Comparison of ENCODE assay signal across 24 cellular contexts in the genomic region with DNA sequence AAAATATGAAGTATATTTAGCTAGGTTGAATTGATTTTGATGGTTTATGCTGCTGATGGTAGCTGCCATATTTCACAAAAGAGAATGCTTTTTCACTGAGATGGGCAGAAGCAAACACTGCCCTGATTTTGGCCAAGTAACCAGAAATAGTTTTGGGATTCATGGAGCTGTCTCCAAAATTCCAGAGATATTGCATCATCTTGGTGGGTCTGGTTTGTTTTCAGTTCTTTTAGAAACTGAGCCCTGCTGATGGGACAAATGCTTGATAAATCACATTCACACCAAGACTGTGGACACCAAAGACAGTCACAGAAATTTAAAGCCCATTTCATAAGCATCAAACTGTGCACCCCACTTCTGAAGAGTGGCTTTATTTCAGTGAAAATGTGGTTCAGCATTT.
DNase-seq lines count a peak whose midpoint lies in the region; ATAC-seq and TF ChIP-seq lines count a peak whose summit lies in the region.
"Had no signal": no experiment of that assay in that cellular context is flagged by ENCODE, and none has a peak within 500 bp of the region (broad histone marks: within the 10 kb centered on the region; RNA-seq: fewer than 3 reads in every experiment).

No MANE protein-coding gene starts in this region.

- no peak overlapping the region for H3K4me2 ChIP-seq in mesendoderm (ENCODE audit: low read length)

- H3K27ac ChIP-seq in mesendoderm (ENCODE audit: low read depth, low read length), result no peak overlapping the region
- H3K27ac ChIP-seq: RWPE1, thoracic aorta had no signal

- H3K36me3 ChIP-seq in mesendoderm (ENCODE audit: control insufficient read depth, insufficient read depth, low read length), result no peaks in the 10 kb centered on the region
- H3K36me3 ChIP-seq: HAP-1, thoracic aorta had no signal

- no peak overlapping the region for H2BK120ac ChIP-seq in mesendoderm (ENCODE audit: low read depth, low read length)

- H3K56ac ChIP-seq in mesendoderm (ENCODE audit: low read length), result no peak overlapping the region

- no peak overlapping the region for H3K9ac ChIP-seq in mesendoderm (ENCODE audit: low read length)

- H4K8ac ChIP-seq in mesendoderm (ENCODE audit: low read depth, low read length), result no peak overlapping the region

- H3K27me3 Mint-ChIP-seq in activated T-cell treated with anti-CD3 and anti-CD28 coated beads, Interleukin-2, amount 50 U/mL, for 4 hours (ENCODE audit: low read depth), result no peaks in the 10 kb centered on the region
- H3K27me3 Mint-ChIP-seq: activated CD8-positive, alpha-beta memory T cell treated with anti-CD3 and anti-CD28 coated beads, Interleukin-2, amount 10 ng/mL, durations not matched to agents 7 days and 5 days; activated naive CD8-positive, alpha-beta T cell treated with anti-CD3 and anti-CD28 coated beads for 36 hours; activated T-helper 17 cell treated with anti-CD3 and anti-CD28 coated beads, Interleukin-2, amount 50 U/mL, for 72 hours; CD4-positive, alpha-beta T cell; stimulated activated naive B cell treated with anti-CD40 and anti-IgM and Interleukin-4, amounts not matched to agents 10 μg/mL and 1 μg/mL and 100 μg/mL, for 72 hours had no signal

- no peak overlapping the region for H2AK5ac ChIP-seq in mesendoderm (ENCODE audit: low read length)

- no peak overlapping the region for H3K4ac ChIP-seq in mesendoderm (ENCODE audit: low read depth, low read length)

- no peak overlapping the region for H3K18ac ChIP-seq in mesendoderm (ENCODE audit: low read length)

- H3K23ac ChIP-seq in mesendoderm (ENCODE audit: low read length), result no peak overlapping the region

- DNase-seq in AG08396 (ENCODE audit: low spot score) (peak; percentile 28), NCI-H226 (peak; percentile 42), cardiac fibroblast (ENCODE audit: low read depth in 2 of 2) (peak; percentile 41 to 65), mesendoderm (peak; percentile 39), 8988T (no peak), posterior cingulate gyrus (no peak)
- DNase-seq in activated CD4-positive, alpha-beta T cell treated with anti-CD3 and anti-CD28 coated beads, Interleukin-2, amount 50 U/mL, for 1 hour, result no peak
- no peak for DNase-seq in activated T-cell treated with anti-CD3 and anti-CD28 coated beads, Interleukin-2, amount 50 U/mL, for 4 hours
- DNase-seq: activated CD4-positive, alpha-beta T cell treated with anti-CD3 and anti-CD28 coated beads for 4 hours; activated CD8-positive, alpha-beta memory T cell treated with anti-CD3 and anti-CD28 coated beads, Interleukin-2, amount 10 ng/mL, durations not matched to agents 7 days and 5 days; activated naive CD8-positive, alpha-beta T cell treated with anti-CD3 and anti-CD28 coated beads for 36 hours; CD4-positive, alpha-beta T cell; dermis blood vessel endothelial cell; GF-D8; kidney glomerular epithelial cell; NCI-H1417; NCI-H524 treated with DMSO at 0.1 percent for 48 hours; nephron progenitor cell; stimulated activated CD4-positive, alpha-beta T cell treated with anti-CD3 and anti-CD28 coated beads, Interleukin-2, amount 100 ng/mL, for 24 hours; stimulated activated naive B cell treated with anti-CD40 and anti-IgM and Interleukin-4, amounts not matched to agents 10 μg/mL and 1 μg/mL and 100 μg/mL, for 72 hours had no signal

- no peak overlapping the region for H3K4me3 Mint-ChIP-seq in activated T-cell treated with anti-CD3 and anti-CD28 coated beads, Interleukin-2, amount 50 U/mL, for 4 hours
- H3K4me3 Mint-ChIP-seq: activated CD8-positive, alpha-beta memory T cell treated with anti-CD3 and anti-CD28 coated beads, Interleukin-2, amount 10 ng/mL, durations not matched to agents 7 days and 5 days; activated naive CD8-positive, alpha-beta T cell treated with anti-CD3 and anti-CD28 coated beads for 36 hours; activated T-helper 17 cell treated with anti-CD3 and anti-CD28 coated beads, Interleukin-2, amount 50 U/mL, for 72 hours; CD4-positive, alpha-beta T cell; nephron progenitor cell; stimulated activated naive B cell treated with anti-CD40 and anti-IgM and Interleukin-4, amounts not matched to agents 10 μg/mL and 1 μg/mL and 100 μg/mL, for 72 hours had no signal

- H3K79me1 ChIP-seq in mesendoderm (ENCODE audit: low read length), result no peaks in the 10 kb centered on the region

- no peaks in the 10 kb centered on the region for H3K4me1 ChIP-seq in mesendoderm (ENCODE audit: control insufficient read depth, low read depth, low read length)

- intact Hi-C loops in posterior cingulate gyrus (cut with DNase I), result no loop called here

- no peak for TF ChIP-seq CTCF in cardiac fibroblast (IDR thresholded peaks at IDR 0.05; ENCODE audit: low read depth, low read length)

- no peaks in the 10 kb centered on the region for H3K9me3 Mint-ChIP-seq in activated T-cell treated with anti-CD3 and anti-CD28 coated beads, Interleukin-2, amount 50 U/mL, for 4 hours
- H3K9me3 Mint-ChIP-seq: activated naive CD8-positive, alpha-beta T cell treated with anti-CD3 and anti-CD28 coated beads for 36 hours; activated T-helper 17 cell treated with anti-CD3 and anti-CD28 coated beads, Interleukin-2, amount 50 U/mL, for 72 hours had no signal

- no peak overlapping the region for H2BK5ac ChIP-seq in mesendoderm (ENCODE audit: low read length)

- H4K5ac ChIP-seq in mesendoderm (ENCODE audit: low read length), result no peak overlapping the region

- no peaks in the 10 kb centered on the region for H3K4me1 Mint-ChIP-seq in activated T-cell treated with anti-CD3 and anti-CD28 coated beads, Interleukin-2, amount 50 U/mL, for 4 hours (ENCODE audit: low read depth)
- H3K4me1 Mint-ChIP-seq: activated CD8-positive, alpha-beta memory T cell treated with anti-CD3 and anti-CD28 coated beads, Interleukin-2, amount 10 ng/mL, durations not matched to agents 7 days and 5 days; activated naive CD8-positive, alpha-beta T cell treated with anti-CD3 and anti-CD28 coated beads for 36 hours; activated T-helper 17 cell treated with anti-CD3 and anti-CD28 coated beads, Interleukin-2, amount 50 U/mL, for 72 hours; nephron progenitor cell; stimulated activated naive B cell treated with anti-CD40 and anti-IgM and Interleukin-4, amounts not matched to agents 10 μg/mL and 1 μg/mL and 100 μg/mL, for 72 hours had no signal

- no peaks in the 10 kb centered on the region for H3K36me3 Mint-ChIP-seq in activated T-cell treated with anti-CD3 and anti-CD28 coated beads, Interleukin-2, amount 50 U/mL, for 4 hours (ENCODE audit: insufficient read depth)
- H3K36me3 Mint-ChIP-seq: activated CD8-positive, alpha-beta memory T cell treated with anti-CD3 and anti-CD28 coated beads, Interleukin-2, amount 10 ng/mL, durations not matched to agents 7 days and 5 days; activated naive CD8-positive, alpha-beta T cell treated with anti-CD3 and anti-CD28 coated beads for 36 hours; stimulated activated naive B cell treated with anti-CD40 and anti-IgM and Interleukin-4, amounts not matched to agents 10 μg/mL and 1 μg/mL and 100 μg/mL, for 72 hours had no signal

- no peaks in the 10 kb centered on the region for H3K27me3 ChIP-seq in mesendoderm (ENCODE audit: insufficient read depth, low read length, poor library complexity)

- no peaks in the 10 kb centered on the region for H3K79me2 ChIP-seq in mesendoderm (ENCODE audit: control insufficient read depth, insufficient read depth, low read length)

- no peak for ATAC-seq in activated T-cell treated with anti-CD3 and anti-CD28 coated beads, Interleukin-2, amount 50 U/mL, for 4 hours
- ATAC-seq: activated CD8-positive, alpha-beta memory T cell treated with anti-CD3 and anti-CD28 coated beads, Interleukin-2, amount 10 ng/mL, durations not matched to agents 7 days and 5 days; activated T-helper 17 cell treated with anti-CD3 and anti-CD28 coated beads, Interleukin-2, amount 50 U/mL, for 72 hours; stimulated activated naive B cell treated with anti-CD40 and anti-IgM and Interleukin-4, amounts not matched to agents 10 μg/mL and 1 μg/mL and 100 μg/mL, for 72 hours had no signal

- H2BK15ac ChIP-seq in mesendoderm (replicated peaks; ENCODE audit: low read depth), result no peak overlapping the region

- H3K4me3 ChIP-seq in cardiac fibroblast (replicated peaks in 1 of 2; ENCODE audit: low read depth in 2 of 2, low read length in 2 of 2) (no peak overlapping the region), mesendoderm (ENCODE audit: low read length) (no peak overlapping the region)
- H3K4me3 ChIP-seq: HAP-1, thoracic aorta had no signal

Comparison
In these comparisons a context has a peak if more than half of its experiments do, and no peak if none do; other contexts are left out.
1. DNase-seq: peak in AG08396 (single experiment), NCI-H226 (single experiment), cardiac fibroblast (2 of 2) and mesendoderm (single experiment); none in 8988T (single experiment), activated CD4-positive, alpha-beta T cell treated with anti-CD3 and anti-CD28 coated beads, Interleukin-2, amount 50 U/mL, for 1 hour (single experiment), posterior cingulate gyrus (0 of 10) and activated T-cell treated with anti-CD3 and anti-CD28 coated beads, Interleukin-2, amount 50 U/mL, for 4 hours (single experiment).